ENCODE assay signal across 8 cellular contexts in genomic region chr5:62341783-62342475, GRCh38. TPM values are rescaled to one million over a fixed set of nuclear protein-coding genes. Genes with fewer than 3 reads are reported as not detected.
A peak's percentile ranks its signal among the peaks of the same experiment; 100 is the strongest.
DNase-seq lines count a peak whose midpoint lies in the region; ATAC-seq and TF ChIP-seq lines count a peak whose summit lies in the region.

No MANE protein-coding gene starts in this region.

- no peak overlapping the region for H3K4me2 ChIP-seq in PC-3 (ENCODE audit: low read length)

- H3K27ac ChIP-seq in PC-3 (ENCODE audit: low read length): no peak overlapping the region

- ATAC-seq in HG02852 (IDR thresholded peaks at IDR 0.05; ENCODE audit: unreplicated experiment): peak; percentile 71
- no peak for ATAC-seq in activated B cell treated with CpG ODN at 0.5 μM for 24 hours (ENCODE audit: low read depth)
- peak; percentile 79 for ATAC-seq in stimulated activated naive CD8-positive, alpha-beta T cell treated with anti-CD3 and anti-CD28 coated beads, Interleukin-15, amount 100 ng/mL, for 72 hours
- no peak for ATAC-seq in PC-3

- no peaks in the 10 kb centered on the region for H3K9me2 ChIP-seq in PC-3 (replicated peaks; ENCODE audit: low read length)

- H3K9me3 ChIP-seq in PC-3 (ENCODE audit: low read length): no peaks in the 10 kb centered on the region

- POLR2A ChIA-PET in activated B cell treated with CpG ODN at 0.5 μM for 24 hours (lab: Charles Lee) (interaction anchor here (0.6 kb wide), 1 partner anchor 59 kb away, joined by 10 read pairs; no protein-coding TSS in a partner anchor), PC-3 (lab: Charles Lee; ENCODE audit: unreplicated experiment) (no interaction called here)

- TF ChIP-seq CTCF in activated B cell treated with CpG ODN at 0.5 μM for 24 hours (IDR thresholded peaks at IDR 0.05): no peak
- no peak for TF ChIP-seq CTCF in PC-3 (conservative IDR thresholded peaks at IDR 0.05; ENCODE audit: low read depth, low read length)

- H3K27me3 ChIP-seq in PC-3 (ENCODE audit: low read length): no peaks in the 10 kb centered on the region

- peaks cover 33% of the 10 kb centered on the region for H3K4me1 Mint-ChIP-seq in activated B cell treated with CpG ODN at 0.5 μM for 24 hours
- H3K4me1 Mint-ChIP-seq in stimulated activated naive CD8-positive, alpha-beta T cell treated with anti-CD3 and anti-CD28 coated beads, Interleukin-15, amount 100 ng/mL, for 72 hours: peaks cover 61% of the 10 kb centered on the region

- no TSS peak for BruUV-seq in PC-3 (replicated peaks; lab: Mats Ljungman, UMichigan)

- no peak overlapping the region for H2AFZ ChIP-seq in PC-3 (ENCODE audit: low read length)

- no peak overlapping the region for H3K4me3 ChIP-seq in PC-3 (ENCODE audit: low read length)

- no peaks in the 10 kb centered on the region; the same call in 1 of the 2 replicates for H4K20me1 ChIP-seq in PC-3 (ENCODE audit: low read length)

- no peaks in the 10 kb centered on the region for H3F3A ChIP-seq in PC-3 (ENCODE audit: low read length, unreplicated experiment)

- peak overlapping the region; percentile 18 for H3K27ac Mint-ChIP-seq in activated B cell treated with CpG ODN at 0.5 μM for 24 hours
- peak overlapping the region; percentile 78 to 81 for H3K27ac Mint-ChIP-seq in stimulated activated naive CD8-positive, alpha-beta T cell treated with anti-CD3 and anti-CD28 coated beads, Interleukin-15, amount 100 ng/mL, for 72 hours

- no peaks in the 10 kb centered on the region for H3K27me3 Mint-ChIP-seq in activated B cell treated with CpG ODN at 0.5 μM for 24 hours
- no peaks in the 10 kb centered on the region for H3K27me3 Mint-ChIP-seq in stimulated activated naive CD8-positive, alpha-beta T cell treated with anti-CD3 and anti-CD28 coated beads, Interleukin-15, amount 100 ng/mL, for 72 hours

- peak; percentile 7 for DNase-seq in activated naive CD4-positive, alpha-beta T cell treated with Interleukin-2 at 50 U/mL for 16 hours
- no peak for DNase-seq in activated naive CD4-positive, alpha-beta T cell treated with anti-CD3 and anti-CD28 coated beads, Interleukin-2, amount 50 U/mL, for 16 hours
- DNase-seq in activated B cell treated with CpG ODN at 0.5 μM for 24 hours: no peak
- no peak for DNase-seq in stimulated activated naive CD8-positive, alpha-beta T cell treated with anti-CD3 and anti-CD28 coated beads, Interleukin-15, amount 100 ng/mL, for 72 hours
- no peak for DNase-seq in Ammon's horn (ENCODE audit: low spot score)
- DNase-seq in PC-3: no peak
- no peak for DNase-seq in MV-4-11 (lab: John Stamatoyannopoulos, UW)

- H3K36me3 ChIP-seq in PC-3 (ENCODE audit: low read depth, low read length): no peaks in the 10 kb centered on the region

- intact Hi-C loops in activated B cell treated with CpG ODN at 0.5 μM for 24 hours (cut with micrococcal nuclease) (loop anchor here (2.0 kb wide), 1 partner anchor 35 kb away; the partner anchor contains the start of gene KIF2A), PC-3 (cut with micrococcal nuclease) (no loop called here)

- CTCF ChIA-PET in activated B cell treated with CpG ODN at 0.5 μM for 24 hours (lab: Charles Lee) (interaction anchor here (0.6 to 1.2 kb wide), 2 partner anchors 63 to 118 kb away, joined by 3 read pairs; no protein-coding TSS in a partner anchor), PC-3 (lab: Charles Lee) (no interaction called here)

- H3K4me3 Mint-ChIP-seq in activated B cell treated with CpG ODN at 0.5 μM for 24 hours: no peak overlapping the region
- peak overlapping the region; percentile 59 to 71 for H3K4me3 Mint-ChIP-seq in stimulated activated naive CD8-positive, alpha-beta T cell treated with anti-CD3 and anti-CD28 coated beads, Interleukin-15, amount 100 ng/mL, for 72 hours

- H3K9me3 Mint-ChIP-seq in activated B cell treated with CpG ODN at 0.5 μM for 24 hours: no peaks in the 10 kb centered on the region
- H3K9me3 Mint-ChIP-seq in stimulated activated naive CD8-positive, alpha-beta T cell treated with anti-CD3 and anti-CD28 coated beads, Interleukin-15, amount 100 ng/mL, for 72 hours: no peaks in the 10 kb centered on the region

- peaks cover 6% of the 10 kb centered on the region for H3K36me3 Mint-ChIP-seq in activated B cell treated with CpG ODN at 0.5 μM for 24 hours (ENCODE audit: low read depth)

- H3K4me1 ChIP-seq in PC-3 (ENCODE audit: insufficient read depth, low read length): no peaks in the 10 kb centered on the region

- H3K9ac ChIP-seq in PC-3 (ENCODE audit: low read length): no peak overlapping the region

- H3K79me2 ChIP-seq in PC-3 (ENCODE audit: low read length): peaks cover 34% of the 10 kb centered on the region

RNA-seq across cellular contexts. Expression of gene KIF2A, which starts 35.9 kb away (rescaled TPM):
- 42.6 and 45.9 TPM in 2 replicates for total RNA-seq in activated B cell treated with CpG ODN at 0.5 μM for 24 hours
- total RNA-seq in PC-3 (2014; rRNA removed): 19.0 and 26.4 TPM in 2 replicates

Comparison
In these comparisons a context has a peak if more than half of its experiments do, and no peak if none do; other contexts are left out.
1. ATAC-seq: peak in HG02852 (single experiment) and stimulated activated naive CD8-positive, alpha-beta T cell treated with anti-CD3 and anti-CD28 coated beads, Interleukin-15, amount 100 ng/mL, for 72 hours (single experiment); none in activated B cell treated with CpG ODN at 0.5 μM for 24 hours (single experiment) and PC-3 (single experiment).